In the genomic region with DNA sequence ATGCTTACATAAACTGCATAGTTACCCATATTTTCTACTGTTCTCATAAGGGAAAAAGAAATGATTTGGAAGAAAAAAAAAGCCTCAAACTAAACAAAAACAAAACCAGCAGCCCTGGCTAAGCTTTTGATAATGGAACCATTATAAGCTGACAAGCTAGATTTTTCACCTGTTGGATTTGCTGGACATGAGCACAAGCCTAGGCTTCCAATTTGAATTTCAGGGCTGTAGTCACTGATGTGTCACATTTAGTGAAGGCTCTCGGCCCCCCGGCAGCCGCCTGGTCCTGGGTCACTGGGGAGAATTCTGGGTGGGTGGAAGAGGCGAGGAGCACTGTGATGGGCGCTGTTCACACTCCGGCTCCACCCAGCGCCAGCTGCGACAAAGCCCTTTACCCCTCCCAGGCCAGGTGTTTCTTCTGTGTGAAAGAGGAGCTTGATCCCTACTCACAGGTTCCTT, we compare ENCODE assay signal across 8 cellular contexts. TPM values are rescaled to one million over a fixed set of nuclear protein-coding genes. Genes with fewer than 3 reads are reported as not detected.
DNase-seq lines count a peak whose midpoint lies in the region; ATAC-seq and TF ChIP-seq lines count a peak whose summit lies in the region.

No MANE protein-coding gene starts in this region.

- H3K4me3 ChIP-seq in right atrium auricular region, result peak overlapping the region; percentile 40 to 61
- peak overlapping the region; percentile 82 for H3K4me3 ChIP-seq in PC-9
- peak overlapping the region; percentile 65 for H3K4me3 ChIP-seq in ovary

- peaks cover 6% of the 10 kb centered on the region for H3K36me3 Mint-ChIP-seq in endothelial cell (ENCODE audit: low read depth, unreplicated experiment)

- H3K4me1 ChIP-seq in right atrium auricular region (peaks cover 0 to 45% of the 10 kb centered on the region in 2 donors), PC-9 (replicated peaks; ENCODE audit: insufficient read depth) (peaks cover 6% of the 10 kb centered on the region; the same call in 1 of the 2 replicates), ovary (ENCODE audit: insufficient read depth) (peaks cover 20% of the 10 kb centered on the region)

- H3K9me2 ChIP-seq in PC-9 (ENCODE audit: insufficient read depth), result no peaks in the 10 kb centered on the region

- H3K27ac Mint-ChIP-seq in endothelial cell (ENCODE audit: unreplicated experiment), result no peak overlapping the region

- peaks cover 28% of the 10 kb centered on the region for H3K27me3 Mint-ChIP-seq in endothelial cell (ENCODE audit: unreplicated experiment)

- no peak for TF ChIP-seq EP300 in ovary (IDR thresholded peaks at IDR 0.05)

- H3K9me3 ChIP-seq in right atrium auricular region, result no peaks in the 10 kb centered on the region
- H3K9me3 ChIP-seq in PC-9 (ENCODE audit: insufficient read depth, low read depth), result no peaks in the 10 kb centered on the region
- no peaks in the 10 kb centered on the region for H3K9me3 ChIP-seq in ovary

- peak overlapping the region; percentile 89 for H2AFZ ChIP-seq in PC-9

- H4K20me1 ChIP-seq in PC-9 (ENCODE audit: insufficient read depth), result no peaks in the 10 kb centered on the region

- H3K79me2 ChIP-seq in PC-9 (ENCODE audit: low read depth), result no peaks in the 10 kb centered on the region

- H3K27me3 ChIP-seq in right atrium auricular region (no peaks in the 10 kb centered on the region), PC-9 (ENCODE audit: insufficient read depth, low read depth) (no peaks in the 10 kb centered on the region), ovary (no peaks in the 10 kb centered on the region)

- peaks cover 21% of the 10 kb centered on the region for H3K4me1 Mint-ChIP-seq in endothelial cell (ENCODE audit: unreplicated experiment)

- ATAC-seq in Right ventricle myocardium inferior (no peak), omental fat pad (ENCODE audit: low FRiP score) (no peak), HG03469 (IDR thresholded peaks at IDR 0.05; ENCODE audit: unreplicated experiment) (no peak)

- DNase-seq in right atrium auricular region (ENCODE audit: low spot score), result no peak
- DNase-seq in Right ventricle myocardium inferior (ENCODE audit: missing footprints), result no peak
- peak in 1 of 2 experiments; percentile 14 for DNase-seq in PC-9
- no peak for DNase-seq in endothelial cell (ENCODE audit: low spot score)
- no peak for DNase-seq in ovary
- DNase-seq in omental fat pad (ENCODE audit: low spot score), result no peak
- no peak for DNase-seq in activated CD4-positive, alpha-beta T cell treated with anti-CD3 and anti-CD28 coated beads for 4 hours

- H3K36me3 ChIP-seq in right atrium auricular region, result no peaks in the 10 kb centered on the region
- H3K36me3 ChIP-seq in PC-9 (ENCODE audit: low read depth), result no peaks in the 10 kb centered on the region
- H3K36me3 ChIP-seq in ovary, result no peaks in the 10 kb centered on the region

- H3F3A ChIP-seq in PC-9 (ENCODE audit: insufficient read depth, low read depth), result peaks cover 8% of the 10 kb centered on the region; the same call in 1 of the 2 replicates

- no TSS peak for BruUV-seq in PC-9 (replicated peaks; lab: Mats Ljungman, UMichigan)

- CTCF ChIA-PET in PC-9 (lab: Charles Lee), result interaction anchor here (0.5 kb wide), 1 partner anchor 339 kb away, joined by 3 read pairs; no protein-coding TSS in a partner anchor

- TF ChIP-seq CTCF in right atrium auricular region (IDR thresholded peaks at IDR 0.05), result no peak
- no peak for TF ChIP-seq CTCF in PC-9 (conservative IDR thresholded peaks at IDR 0.05)
- no peak for TF ChIP-seq CTCF in endothelial cell (IDR thresholded peaks at IDR 0.05; ENCODE audit: unreplicated experiment)
- TF ChIP-seq CTCF in ovary (IDR thresholded peaks at IDR 0.05), result no peak
- TF ChIP-seq CTCF in omental fat pad (IDR thresholded peaks at IDR 0.05), result no peak

- H3K9me3 Mint-ChIP-seq in endothelial cell (ENCODE audit: unreplicated experiment), result no peaks in the 10 kb centered on the region

- H3K27ac ChIP-seq in right atrium auricular region (peak overlapping the region; percentile 82 to 92), PC-9 (no peak overlapping the region), ovary (no peak overlapping the region)

- H3K4me2 ChIP-seq in PC-9, result peak overlapping the region; percentile 80

- intact Hi-C loops in Right ventricle myocardium inferior (cut with DNase I), result no loop called here
- intact Hi-C loops in PC-9 (cut with micrococcal nuclease; ENCODE audit: unreplicated experiment), result loop anchor here (2.0 to 5.0 kb wide), 3 partner anchors 135 to 491 kb away; a partner anchor contains a TSS
- intact Hi-C loops in ovary (cut with DNase I), result loop anchor here in 3 of 4 donors (5.0 to 10.0 kb wide), 3 partner anchors 97 to 107 kb away; a partner anchor contains a TSS

- no peak for TF ChIP-seq POLR2A in ovary (IDR thresholded peaks at IDR 0.05)

- H3K4me3 Mint-ChIP-seq in endothelial cell (ENCODE audit: unreplicated experiment), result peak overlapping the region; percentile 88

- 53 to 69% (median 60%) methylated on average over 8 of the region's 8 CpGs for WGBS in ovary, 3 donors

- POLR2A ChIA-PET in PC-9 (lab: Charles Lee; ENCODE audit: unreplicated experiment), result interaction anchor here (0.6 kb wide), 3 partner anchors 150 to 494 kb away, joined by 3 to 4 read pairs (median 3); no protein-coding TSS in a partner anchor

RNA-seq across cellular contexts. Expression of a gene that starts 4.6 kb away (rescaled TPM):
- total RNA-seq in right atrium auricular region (10 to 100 TPM; 13.8 to 20.1 TPM), Right ventricle myocardium inferior (33.2 TPM), PC-9 (2021) (0.17 and 0.88 TPM in 2 replicates), endothelial cell (ENCODE audit: unreplicated experiment) (0.31 TPM), ovary (10 to 100 TPM in 3 of 7 donors, 1 to 10 TPM in 3, under 1 TPM in 1; 0.48 to 27.5 (median 5.3) TPM), omental fat pad (1 to 10 TPM in 1 of 4 donors, under 1 TPM in 2, not detected in 1; 0.56 to 2.8 (median 0.60) TPM)
- 1 to 10 TPM; 4.5 to 6.3 TPM for polyA plus RNA-seq in ovary

Comparison
In these comparisons a context has a peak if more than half of its experiments do, and no peak if none do; other contexts are left out.
1. H3K27ac ChIP-seq: peak in right atrium auricular region (2 of 2); none in PC-9 (single experiment) and ovary (0 of 2).
2. Peak in every context shown above with its lines, with median percentiles within 50 percentile points of each other: H3K4me3 ChIP-seq.